Comparison of ENCODE assay signal across 8 cellular contexts in genomic region chr15:90221251-90221900, GRCh38. TPM values are rescaled to one million over a fixed set of nuclear protein-coding genes. Genes with fewer than 3 reads are reported as not detected.
A peak's percentile ranks its signal among the peaks of the same experiment; 100 is the strongest.
DNase-seq lines count a peak whose midpoint lies in the region; TF ChIP-seq lines count a peak whose summit lies in the region.

No MANE protein-coding gene starts in this region.

- 60 to 82% (median 70%) methylated on average over 5 to 14 of the region's 14 CpGs for WGBS in spleen, 5 donors

- no peaks in the 10 kb centered on the region for H3K9me3 ChIP-seq in HAP-1
- no peaks in the 10 kb centered on the region for H3K9me3 ChIP-seq in spleen

- H3K36me3 Mint-ChIP-seq in MCF 10A (ENCODE audit: insufficient read depth, unreplicated experiment) = peaks cover 64% of the 10 kb centered on the region

- TF ChIP-seq CTCF in MCF 10A (IDR thresholded peaks at IDR 0.05; ENCODE audit: unreplicated experiment) (peak; percentile 90), spleen (IDR thresholded peaks at IDR 0.05 in 8 of 11, conservative IDR thresholded peaks at IDR 0.05 in 3 of 11) (peak in 10 of 11 experiments; percentile 9 to 73 (median 61))

- H3K36me3 ChIP-seq in HAP-1 (replicated peaks) (peaks cover 16% of the 10 kb centered on the region), spleen (peaks cover 2 to 100% (median 53%) of the 10 kb centered on the region in 6 donors)

- H3K4me3 ChIP-seq in HAP-1 (no peak overlapping the region), spleen (no peak overlapping the region)

- no peak overlapping the region for H3K4me3 Mint-ChIP-seq in MCF 10A (ENCODE audit: unreplicated experiment)

- H3K27ac Mint-ChIP-seq in MCF 10A (ENCODE audit: low read depth, unreplicated experiment) = no peak overlapping the region

- no peaks in the 10 kb centered on the region for H3K4me1 Mint-ChIP-seq in MCF 10A (ENCODE audit: insufficient read depth, unreplicated experiment)

- in situ Hi-C loops in HAP-1 (cut with MboI; ENCODE audit: low sequenced_read_pairs) = no loop called here

- H3K27me3 ChIP-seq in HAP-1 (ENCODE audit: low read depth) (no peaks in the 10 kb centered on the region), spleen (replicated peaks in 1 of 7) (no peaks in the 10 kb centered on the region)

- no TSS peak for BruUV-seq in MCF 10A (replicated peaks; lab: Mats Ljungman, UMichigan)

- no peaks in the 10 kb centered on the region for H3K9me3 Mint-ChIP-seq in MCF 10A (ENCODE audit: unreplicated experiment)

- H3K27ac ChIP-seq in spleen = peak overlapping the region in 3 of 8 donors; percentile 15 to 60 (median 48)

- H3K4me1 ChIP-seq in HAP-1 (no peaks in the 10 kb centered on the region), spleen (peaks cover 5 to 76% (median 46%) of the 10 kb centered on the region in 6 donors)

- DNase-seq in D341Med (ENCODE audit: low spot score) (peak; percentile 90), HAP-1 (ENCODE audit: low spot score in 2 of 2) (peak; percentile 28 to 78), NOMO-1 treated with DMSO at 0.1 percent for 48 hours (lab: John Stamatoyannopoulos, UW; ENCODE audit: unreplicated experiment) (peak; percentile 25), MCF 10A (ENCODE audit: unreplicated experiment) (peak; percentile 75), inferior parietal cortex (ENCODE audit: extremely low spot score) (peak; percentile 75), spleen (no peak)
- no peak for DNase-seq in stimulated activated CD4-positive, alpha-beta T cell treated with anti-CD3 and anti-CD28 coated beads, Interleukin-4, amount 100 ng/mL, for 4 hours
- no peak for DNase-seq in activated T-cell treated with anti-CD3 and anti-CD28 coated beads, Interleukin-2, amount 50 U/mL, for 1 hour

- CTCF ChIA-PET in MCF 10A (lab: Yijun Ruan, JAX) = interaction anchor here (0.6 to 4.9 kb wide), 24 partner anchors 9 to 1024 kb away, joined by 3 to 48 read pairs (median 5); partner anchors contain the start of genes CIB1, GDPGP1 and SEMA4B

- POLR2A ChIA-PET in MCF 10A (lab: Yijun Ruan, JAX) = interaction anchor here (0.6 to 2.0 kb wide), 7 partner anchors 10 to 71 kb away, joined by 3 to 6 read pairs (median 4); partner anchors contain the start of gene NGRN

- H3K27me3 Mint-ChIP-seq in MCF 10A (ENCODE audit: insufficient read depth, unreplicated experiment) = no peaks in the 10 kb centered on the region

- intact Hi-C loops in MCF 10A (cut with micrococcal nuclease) = no loop called here
- intact Hi-C loops in spleen (cut with DNase I; ENCODE audit: low total_unique reads) = no loop called here

- no peak for TF ChIP-seq POLR2A in spleen (IDR thresholded peaks at IDR 0.05)

RNA-seq across cellular contexts. Expression of gene CIB1, which starts 12.4 kb away (rescaled TPM):
- total RNA-seq in MCF 10A (2022) (45.6 and 50.5 TPM in 2 replicates), spleen (10 to 100 TPM; 31.7 to 83.2 (median 77.3) TPM)
- polyA plus RNA-seq in spleen = 100 to 1,000 TPM; 166 to 247 (median 212) TPM

RNA-seq across cellular contexts. Expression of gene GDPGP1, which starts 12.6 kb away (rescaled TPM):
- total RNA-seq in MCF 10A (2022) (3.4 and 6.6 TPM in 2 replicates), spleen (10 to 100 TPM in 3 of 7 donors, 1 to 10 TPM in 4; 7.3 to 13.4 (median 9.9) TPM)
- polyA plus RNA-seq in spleen = 1 to 10 TPM; 1.9 to 4.3 (median 3.2) TPM

RNA-seq across cellular contexts. Expression of gene SEMA4B, which starts 20.2 kb away (rescaled TPM):
- 38.6 and 46.4 TPM in 2 replicates for total RNA-seq in MCF 10A (2022)
- 10 to 100 TPM; 57.7 to 90.0 (median 77.0) TPM for total RNA-seq in spleen
- 10 to 100 TPM; 16.4 to 25.0 (median 16.7) TPM for polyA plus RNA-seq in spleen

RNA-seq across cellular contexts. Expression of gene TTLL13, which starts 28.0 kb away (rescaled TPM):
- total RNA-seq in MCF 10A (2022) (0.47 TPM in 1 of 2 replicates, not detected in the other), spleen (1 to 10 TPM in 1 of 7 donors, under 1 TPM in 3, not detected in 3; 0.14 to 1.8 (median 0.35) TPM)
- polyA plus RNA-seq in spleen = under 1 TPM; 0.03 to 0.17 (median 0.10) TPM

RNA-seq across cellular contexts. Expression of gene NGRN, which starts 44.1 kb away (rescaled TPM):
- total RNA-seq in MCF 10A (2022) = 70.5 and 77.0 TPM in 2 replicates
- total RNA-seq in spleen = 10 to 100 TPM; 45.3 to 52.6 (median 46.8) TPM
- polyA plus RNA-seq in spleen = 10 to 100 TPM; 27.2 to 53.2 (median 38.0) TPM

Comparison
In these comparisons a context has a peak if more than half of its experiments do, and no peak if none do; other contexts are left out.
1. DNase-seq: peak in D341Med (single experiment), HAP-1 (2 of 2), NOMO-1 treated with DMSO at 0.1 percent for 48 hours (single experiment), MCF 10A (single experiment) and inferior parietal cortex (single experiment); none in spleen (single experiment), stimulated activated CD4-positive, alpha-beta T cell treated with anti-CD3 and anti-CD28 coated beads, Interleukin-4, amount 100 ng/mL, for 4 hours (0 of 2) and activated T-cell treated with anti-CD3 and anti-CD28 coated beads, Interleukin-2, amount 50 U/mL, for 1 hour (single experiment).